ENCODE assay signal across 11 cellular contexts in genomic region chr6:90008189-90008907, GRCh38.
DNase-seq lines count a peak whose midpoint lies in the region; ATAC-seq lines count a peak whose summit lies in the region.
"Had no signal": no experiment of that assay in that cellular context is flagged by ENCODE, and none has a peak within 500 bp of the region (broad histone marks: within the 10 kb centered on the region; RNA-seq: fewer than 3 reads in every experiment).

No MANE protein-coding gene starts in this region.

- no peaks in the 10 kb centered on the region for H3K9me3 Mint-ChIP-seq in activated naive CD8-positive, alpha-beta T cell treated with anti-CD3 and anti-CD28 coated beads, Interleukin-2, amount 10 ng/mL, durations not matched to agents 7 days and 5 days

- peak overlapping the region; percentile 5 for H3K4me3 Mint-ChIP-seq in activated naive CD8-positive, alpha-beta T cell treated with anti-CD3 and anti-CD28 coated beads, Interleukin-2, amount 10 ng/mL, durations not matched to agents 7 days and 5 days
- H3K4me3 Mint-ChIP-seq: CD14-positive monocyte had no signal

- ATAC-seq in HG03196 (IDR thresholded peaks at IDR 0.05; ENCODE audit: unreplicated experiment) (peak; percentile 69), Right ventricle myocardium inferior (no peak), GM18868 (IDR thresholded peaks at IDR 0.05; ENCODE audit: unreplicated experiment) (no peak)
- no peak for ATAC-seq in activated naive CD8-positive, alpha-beta T cell treated with anti-CD3 and anti-CD28 coated beads, Interleukin-2, amount 10 ng/mL, durations not matched to agents 7 days and 5 days (ENCODE audit: low read depth)

- H3K27me3 Mint-ChIP-seq in activated naive CD8-positive, alpha-beta T cell treated with anti-CD3 and anti-CD28 coated beads, Interleukin-2, amount 10 ng/mL, durations not matched to agents 7 days and 5 days, result no peaks in the 10 kb centered on the region

- POLR2A ChIA-PET in activated naive CD8-positive, alpha-beta T cell treated with anti-CD3 and anti-CD28 coated beads, Interleukin-2, amount 10 ng/mL, durations not matched to agents 7 days and 5 days (lab: Charles Lee), result no interaction called here

- H3K36me3 Mint-ChIP-seq in activated naive CD8-positive, alpha-beta T cell treated with anti-CD3 and anti-CD28 coated beads, Interleukin-2, amount 10 ng/mL, durations not matched to agents 7 days and 5 days, result peaks cover 57% of the 10 kb centered on the region
- H3K36me3 Mint-ChIP-seq: CD14-positive monocyte had no signal

- intact Hi-C loops in Right ventricle myocardium inferior (cut with DNase I), result no loop called here

- H3K27ac Mint-ChIP-seq in activated naive CD8-positive, alpha-beta T cell treated with anti-CD3 and anti-CD28 coated beads, Interleukin-2, amount 10 ng/mL, durations not matched to agents 7 days and 5 days, result peak overlapping the region; percentile 73
- H3K27ac Mint-ChIP-seq: CD14-positive monocyte had no signal

- peak; percentile 41 for DNase-seq in stimulated activated CD4-positive, alpha-beta T cell treated with anti-CD3 and anti-CD28 coated beads, Interleukin-4, amount 100 ng/mL, for 24 hours
- no peak for DNase-seq in stimulated activated CD4-positive, alpha-beta T cell treated with anti-CD3 and anti-CD28 coated beads, Interleukin-4, amount 100 ng/mL, for 1 hour
- DNase-seq in activated naive CD8-positive, alpha-beta T cell treated with anti-CD3 and anti-CD28 coated beads, Interleukin-2, amount 10 ng/mL, durations not matched to agents 7 days and 5 days, result no peak
- DNase-seq in NCI-H2171 treated with DMSO at 0.1 percent for 48 hours (lab: John Stamatoyannopoulos, UW), result no peak
- DNase-seq in Right ventricle myocardium inferior (ENCODE audit: missing footprints), result no peak
- no peak for DNase-seq in NCI-H146 treated with DMSO at 0.1 percent for 48 hours (lab: John Stamatoyannopoulos, UW; ENCODE audit: unreplicated experiment)
- DNase-seq: anterior cingulate cortex, NCI-H2081 treated with DMSO at 0.1 percent for 48 hours had no signal

- peaks cover 36% of the 10 kb centered on the region for H3K4me1 Mint-ChIP-seq in activated naive CD8-positive, alpha-beta T cell treated with anti-CD3 and anti-CD28 coated beads, Interleukin-2, amount 10 ng/mL, durations not matched to agents 7 days and 5 days
